ENCODE assay signal across 18 cellular contexts in the genomic region with DNA sequence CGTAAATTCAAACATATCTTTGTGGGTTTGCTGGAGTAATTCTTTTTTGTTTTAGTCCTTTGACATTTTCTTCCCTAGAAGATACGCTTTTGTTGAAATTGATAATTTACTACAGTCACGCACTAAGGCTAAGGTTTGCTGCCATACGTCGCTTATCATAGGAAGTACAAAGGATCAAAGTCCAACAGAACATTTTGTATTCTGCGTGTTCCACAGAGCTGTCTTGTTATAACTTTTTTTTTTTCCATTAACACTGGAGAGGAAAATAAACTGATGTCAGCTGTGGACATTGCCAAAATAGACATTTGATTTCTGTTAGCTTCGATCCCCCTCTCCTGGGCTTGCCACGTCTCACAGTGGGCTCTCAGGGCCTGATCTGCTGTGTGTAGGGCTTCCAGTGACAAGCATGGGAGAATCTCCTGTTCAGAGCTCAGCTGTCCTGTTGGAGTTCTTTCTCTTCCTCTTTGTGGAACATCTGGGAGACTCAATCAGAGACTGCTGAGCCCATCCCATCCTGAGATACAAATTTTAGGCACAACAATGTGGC.
"Had no signal": no experiment of that assay in that cellular context is flagged by ENCODE, and none has a peak within 500 bp of the region (broad histone marks: within the 10 kb centered on the region; RNA-seq: fewer than 3 reads in every experiment).

No MANE protein-coding gene starts in this region.

- DNase-seq: colonic mucosa; dermis blood vessel endothelial cell; esophagus squamous epithelium; foreskin keratinocyte; head of caudate nucleus; hippocampal formation; mammary epithelial cell; naive thymus-derived CD4-positive, alpha-beta T cell; nephron progenitor cell; psoas muscle; retina; stimulated activated CD4-positive, alpha-beta T cell treated with anti-CD3 and anti-CD28 coated beads, Interleukin-2, amount 100 ng/mL, for 48 hours; stimulated activated naive CD4-positive, alpha-beta T cell treated with Interleukin-2 at 50 U/mL for 16 hours; testis; upper lobe of right lung had no signal

- ATAC-seq: foreskin keratinocyte; naive thymus-derived CD4-positive, alpha-beta T cell; psoas muscle; upper lobe of right lung had no signal

- H3K27ac ChIP-seq: colonic mucosa, foreskin keratinocyte, neutrophil, psoas muscle, testis, tibial nerve, upper lobe of right lung had no signal

- H3K4me2 ChIP-seq: smooth muscle cell had no signal

- H3K4me3 ChIP-seq: colonic mucosa, esophagus squamous epithelium, psoas muscle, smooth muscle cell, testis, tibial nerve, upper lobe of right lung had no signal

- H3K4me1 ChIP-seq: colonic mucosa, esophagus squamous epithelium, foreskin keratinocyte, psoas muscle, testis, tibial nerve, upper lobe of right lung had no signal

- H3K9me3 ChIP-seq: colonic mucosa, esophagus squamous epithelium, testis, upper lobe of right lung had no signal

- H3K27me3 ChIP-seq: colonic mucosa, esophagus squamous epithelium, foreskin keratinocyte, neutrophil, testis, tibial nerve, upper lobe of right lung had no signal

- H3K36me3 ChIP-seq: colonic mucosa, esophagus squamous epithelium, neutrophil, tibial nerve, upper lobe of right lung had no signal
